In genomic region chr9:134936021-134936761, GRCh38 we compare ENCODE assay signal across 22 cellular contexts. TPM values are rescaled to one million over a fixed set of nuclear protein-coding genes. Genes with fewer than 3 reads are reported as not detected.
DNase-seq lines count a peak whose midpoint lies in the region; ATAC-seq and TF ChIP-seq lines count a peak whose summit lies in the region.
"Had no signal": no experiment of that assay in that cellular context is flagged by ENCODE, and none has a peak within 500 bp of the region (broad histone marks: within the 10 kb centered on the region; RNA-seq: fewer than 3 reads in every experiment).

No MANE protein-coding gene starts in this region.

- peak overlapping the region; percentile 62 for H3K4me3 ChIP-seq in DOHH2 (ENCODE audit: low read length)
- H3K4me3 ChIP-seq: gastroesophageal sphincter, SJCRH30, vagina had no signal

- H3K9me3 ChIP-seq in DOHH2 (ENCODE audit: control insufficient read depth, insufficient read depth, low read length), result no peaks in the 10 kb centered on the region; the same call in 1 of the 2 replicates
- H3K9me3 ChIP-seq: gastroesophageal sphincter, SJCRH30, vagina had no signal

- H3K27ac ChIP-seq in DOHH2 (ENCODE audit: low read depth, low read length), result peak overlapping the region; percentile 91
- H3K27ac ChIP-seq: brain microvascular endothelial cell, gastroesophageal sphincter, SJCRH30, vagina had no signal

- no peaks in the 10 kb centered on the region for H4K20me1 ChIP-seq in DOHH2 (ENCODE audit: control insufficient read depth, insufficient read depth, low read depth, low read length)

- no peaks in the 10 kb centered on the region for H3K4me1 Mint-ChIP-seq in stimulated activated effector memory CD8-positive, alpha-beta T cell treated with anti-CD3 and anti-CD28 coated beads, Interleukin-12 subunit alpha, Interleukin-12 subunit beta, amount 100 ng/mL, for 72 hours

- H3K27ac Mint-ChIP-seq in stimulated activated effector memory CD8-positive, alpha-beta T cell treated with anti-CD3 and anti-CD28 coated beads, Interleukin-12 subunit alpha, Interleukin-12 subunit beta, amount 100 ng/mL, for 72 hours, result no peak overlapping the region
- H3K27ac Mint-ChIP-seq: activated naive CD4-positive, alpha-beta T cell treated with anti-CD3 and anti-CD28 coated beads for 36 hours had no signal

- ATAC-seq in GM19043 (IDR thresholded peaks at IDR 0.05; ENCODE audit: low read depth, unreplicated experiment) (peak; percentile 4), HG02938 (IDR thresholded peaks at IDR 0.05; ENCODE audit: unreplicated experiment) (peak; percentile 6), SK-N-SH treated with all-trans-retinoic acid at 6 μM for 48 hours (no peak)
- ATAC-seq in stimulated activated effector memory CD8-positive, alpha-beta T cell treated with anti-CD3 and anti-CD28 coated beads, Interleukin-12 subunit alpha, Interleukin-12 subunit beta, amount 100 ng/mL, for 72 hours, result no peak
- ATAC-seq: gastroesophageal sphincter had no signal

- DNase-seq in germinal center (ENCODE audit: low spot score) (peak; percentile 83), cerebellum (ENCODE audit: low spot score) (no peak), NCI-H2227 (lab: John Stamatoyannopoulos, UW; ENCODE audit: unreplicated experiment) (no peak)
- DNase-seq in stimulated activated effector memory CD8-positive, alpha-beta T cell treated with anti-CD3 and anti-CD28 coated beads, Interleukin-12 subunit alpha, Interleukin-12 subunit beta, amount 100 ng/mL, for 72 hours (ENCODE audit: low spot score in 2 of 2), result no peak
- DNase-seq: activated naive CD4-positive, alpha-beta T cell treated with anti-CD3 and anti-CD28 coated beads for 36 hours; brain microvascular endothelial cell; DMS79; islet precursor cell; NCI-H1694; NCI-H748 treated with DMSO at 0.1 percent for 48 hours; SJCRH30; stimulated activated CD4-positive, alpha-beta T cell treated with anti-CD3 and anti-CD28 coated beads, Interleukin-4, amount 100 ng/mL, for 24 hours; stimulated activated naive CD4-positive, alpha-beta T cell had no signal

- no peak for TF ChIP-seq CTCF in DOHH2 (IDR thresholded peaks at IDR 0.05; ENCODE audit: low read depth, low read length, poor library complexity, severe bottlenecking)

- H3K36me3 ChIP-seq in DOHH2 (ENCODE audit: control insufficient read depth, low read length), result no peaks in the 10 kb centered on the region
- H3K36me3 ChIP-seq: brain microvascular endothelial cell, gastroesophageal sphincter, SJCRH30, vagina had no signal

- H3K79me2 ChIP-seq in DOHH2 (ENCODE audit: control insufficient read depth, low read length), result no peaks in the 10 kb centered on the region

- H3K4me2 ChIP-seq in DOHH2 (ENCODE audit: low read length), result peak overlapping the region; percentile 87

- no peak overlapping the region for H3K4me3 Mint-ChIP-seq in stimulated activated effector memory CD8-positive, alpha-beta T cell treated with anti-CD3 and anti-CD28 coated beads, Interleukin-12 subunit alpha, Interleukin-12 subunit beta, amount 100 ng/mL, for 72 hours
- H3K4me3 Mint-ChIP-seq: activated naive CD4-positive, alpha-beta T cell treated with anti-CD3 and anti-CD28 coated beads for 36 hours had no signal

- peaks cover 12% of the 10 kb centered on the region; the same call in 1 of the 2 replicates for H3F3A ChIP-seq in DOHH2 (ENCODE audit: control insufficient read depth, insufficient read depth)

- H3K9me2 ChIP-seq in DOHH2 (replicated peaks; ENCODE audit: control insufficient read depth, low read length), result no peaks in the 10 kb centered on the region

- no peaks in the 10 kb centered on the region for H3K36me3 Mint-ChIP-seq in stimulated activated effector memory CD8-positive, alpha-beta T cell treated with anti-CD3 and anti-CD28 coated beads, Interleukin-12 subunit alpha, Interleukin-12 subunit beta, amount 100 ng/mL, for 72 hours

- no peaks in the 10 kb centered on the region for H3K9me3 Mint-ChIP-seq in stimulated activated effector memory CD8-positive, alpha-beta T cell treated with anti-CD3 and anti-CD28 coated beads, Interleukin-12 subunit alpha, Interleukin-12 subunit beta, amount 100 ng/mL, for 72 hours
- H3K9me3 Mint-ChIP-seq: activated naive CD4-positive, alpha-beta T cell treated with anti-CD3 and anti-CD28 coated beads for 36 hours had no signal

- no peaks in the 10 kb centered on the region for H3K27me3 ChIP-seq in DOHH2 (ENCODE audit: control insufficient read depth, low read length)
- H3K27me3 ChIP-seq: vagina had no signal

- H3K4me1 ChIP-seq in DOHH2 (ENCODE audit: control insufficient read depth, low read length), result peaks cover 69% of the 10 kb centered on the region
- H3K4me1 ChIP-seq: gastroesophageal sphincter, SJCRH30, vagina had no signal

TF ChIP-seq in SK-N-SH treated with all-trans-retinoic acid at 6 μM for 48 hours, 23 proteins besides CTCF, POLR2A, EP300 and RAD21:
- TF ChIP-seq PATZ1 (CRISPR knock-in tag; IDR thresholded peaks at IDR 0.05; ENCODE audit: borderline replicate concordance), result no peak
- no peak for TF ChIP-seq SNAI2 (CRISPR knock-in tag; IDR thresholded peaks at IDR 0.05)
- TF ChIP-seq OSR1 (CRISPR knock-in tag; IDR thresholded peaks at IDR 0.05), result no peak
- no peak for TF ChIP-seq TCF4 (CRISPR knock-in tag; IDR thresholded peaks at IDR 0.05; ENCODE audit: borderline replicate concordance)
- no peak for TF ChIP-seq ZC3H10 (CRISPR knock-in tag; IDR thresholded peaks at IDR 0.05)
- TF ChIP-seq PPARA (CRISPR knock-in tag; IDR thresholded peaks at IDR 0.05; ENCODE audit: borderline replicate concordance), result no peak
- no peak for TF ChIP-seq TSHZ2 (CRISPR knock-in tag; IDR thresholded peaks at IDR 0.05)
- TF ChIP-seq POU6F1 (CRISPR knock-in tag; IDR thresholded peaks at IDR 0.05; ENCODE audit: borderline replicate concordance, low read depth), result no peak
- no peak for TF ChIP-seq CSDC2 (CRISPR knock-in tag; IDR thresholded peaks at IDR 0.05)
- no peak for TF ChIP-seq ZFP30 (CRISPR knock-in tag; IDR thresholded peaks at IDR 0.05)
- TF ChIP-seq ZNF8 (CRISPR knock-in tag; IDR thresholded peaks at IDR 0.05), result no peak
- no peak for TF ChIP-seq GLIS3 (CRISPR knock-in tag; IDR thresholded peaks at IDR 0.05)
- no peak for TF ChIP-seq ZFP3 (CRISPR knock-in tag; IDR thresholded peaks at IDR 0.05)
- TF ChIP-seq TOX (CRISPR knock-in tag; IDR thresholded peaks at IDR 0.05; ENCODE audit: borderline replicate concordance), result no peak

RNA-seq across cellular contexts. Expression of gene FCN1, which starts 18.5 kb away (rescaled TPM):
- 0.27 TPM for total RNA-seq in cerebellum
- total RNA-seq: activated CD8-positive, alpha-beta memory T cell treated with anti-CD3 and anti-CD28 coated beads for 36 hours; activated naive CD4-positive, alpha-beta T cell treated with anti-CD3 and anti-CD28 coated beads for 36 hours; myocyte; SJCRH30 had no signal

RNA-seq across cellular contexts. Expression of gene FCN2, which starts 55.6 kb away (rescaled TPM):
- not detected for total RNA-seq in cerebellum
- total RNA-seq: activated CD8-positive, alpha-beta memory T cell treated with anti-CD3 and anti-CD28 coated beads for 36 hours; activated naive CD4-positive, alpha-beta T cell treated with anti-CD3 and anti-CD28 coated beads for 36 hours; gastroesophageal sphincter; myocyte; right cardiac atrium; SJCRH30; vagina had no signal

Comparison
In these comparisons a context has a peak if more than half of its experiments do, and no peak if none do; other contexts are left out.
1. ATAC-seq: peak in GM19043 (single experiment) and HG02938 (single experiment); none in SK-N-SH treated with all-trans-retinoic acid at 6 μM for 48 hours (single experiment) and stimulated activated effector memory CD8-positive, alpha-beta T cell treated with anti-CD3 and anti-CD28 coated beads, Interleukin-12 subunit alpha, Interleukin-12 subunit beta, amount 100 ng/mL, for 72 hours (single experiment).